ENCODE assay signal across 8 cellular contexts in genomic region chr2:3536682-3537632, GRCh38. TPM values are rescaled to one million over a fixed set of nuclear protein-coding genes. Genes with fewer than 3 reads are reported as not detected.
DNase-seq lines count a peak whose midpoint lies in the region; ATAC-seq and TF ChIP-seq lines count a peak whose summit lies in the region.

No MANE protein-coding gene starts in this region.

- H3K27ac ChIP-seq in BLaER1 treated with 17β-estradiol and CSF1 and Interleukin-3, amounts not matched to agents 10 nM and 100 nM = peak overlapping the region; percentile 49 to 85 (median 74); a peak in 21 of 22 replicates
- H3K27ac ChIP-seq in H9 (ENCODE audit: insufficient read length, low read depth, low read length) (no peak overlapping the region), muscle layer of colon (ENCODE audit: low read depth, low read length) (peak overlapping the region; percentile 95)

- H3K79me1 ChIP-seq in H9 (ENCODE audit: insufficient read depth, low read depth, low read length, poor library complexity, severe bottlenecking) = no peaks in the 10 kb centered on the region

- ATAC-seq in effector memory CD8-positive, alpha-beta T cell (replicated peaks) = peak; percentile 53
- ATAC-seq in GM21576 (IDR thresholded peaks at IDR 0.05; ENCODE audit: unreplicated experiment) = no peak

- H3K23ac ChIP-seq in H9 (ENCODE audit: insufficient read length, low read depth, low read length) = no peak overlapping the region

- peak; percentile 66 for TF ChIP-seq CTCF in H9 (conservative IDR thresholded peaks at IDR 0.05)

- no peak overlapping the region for H3T11ph ChIP-seq in H9 (ENCODE audit: low read length)

- H2BK5ac ChIP-seq in H9 (ENCODE audit: insufficient read length, low read length) = no peak overlapping the region

- H2AFZ ChIP-seq in H9 (ENCODE audit: low read length) = no peak overlapping the region

- DNase-seq in H9 (peak; percentile 77), SHP77 (lab: John Stamatoyannopoulos, UW) (peak; percentile 31 to 51), NCI-H446 (lab: John Stamatoyannopoulos, UW) (no peak), mesenteric fat pad (ENCODE audit: low spot score) (no peak)
- no peak for DNase-seq in effector memory CD8-positive, alpha-beta T cell

- no peak overlapping the region for H2AK5ac ChIP-seq in H9 (ENCODE audit: insufficient read length, low read length)

- no peak overlapping the region for H2BK120ac ChIP-seq in H9 (ENCODE audit: low read depth, low read length, poor library complexity, severe bottlenecking)

- no peak overlapping the region for H3K14ac ChIP-seq in H9 (ENCODE audit: insufficient read depth, low read length)

- H3K4me3 ChIP-seq in BLaER1 treated with 17β-estradiol and CSF1 and Interleukin-3, amounts not matched to agents 10 nM and 100 nM = peak overlapping the region; percentile 38 to 71 (median 59)
- H3K4me3 ChIP-seq in muscle layer of colon (ENCODE audit: low read depth in 1 of 2, low read length in 2 of 2) = peak overlapping the region; percentile 21 to 57

- no peak overlapping the region for H3K4ac ChIP-seq in H9 (ENCODE audit: low read depth, low read length)

- peaks cover 7 to 17% (median 13%) of the 10 kb centered on the region in 11 experiments; a peak in 20 of 22 replicates for H3K9me3 ChIP-seq in BLaER1 treated with 17β-estradiol and CSF1 and Interleukin-3, amounts not matched to agents 10 nM and 100 nM (replicated peaks in 1 of 11)
- no peaks in the 10 kb centered on the region for H3K9me3 ChIP-seq in H9 (ENCODE audit: control insufficient read depth, low read depth, low read length)
- H3K9me3 ChIP-seq in muscle layer of colon (ENCODE audit: low read length) = no peaks in the 10 kb centered on the region

- H3K27ac Mint-ChIP-seq in H9 = peak overlapping the region; percentile 12 to 75 (median 63); a peak in 5 of 7 replicates
- peak overlapping the region in 1 of 2 donors; percentile 76 for H3K27ac Mint-ChIP-seq in effector memory CD8-positive, alpha-beta T cell

- H3K18ac ChIP-seq in H9 (ENCODE audit: insufficient read length, low read depth, low read length) = no peak overlapping the region

- H2BK20ac ChIP-seq in H9 (ENCODE audit: low read depth, low read length, poor library complexity, severe bottlenecking) = no peak overlapping the region

- peaks cover 6 to 23% (median 21%) of the 10 kb centered on the region in 3 experiments; a peak in 6 of 7 replicates for H3K36me3 Mint-ChIP-seq in H9 (ENCODE audit: insufficient read depth in 1 of 3, low read depth in 3 of 3)
- peaks cover 28% of the 10 kb centered on the region for H3K36me3 Mint-ChIP-seq in effector memory CD8-positive, alpha-beta T cell (ENCODE audit: insufficient read depth)

- peaks cover 34 to 62% (median 43%) of the 10 kb centered on the region in 11 experiments for H3K36me3 ChIP-seq in BLaER1 treated with 17β-estradiol and CSF1 and Interleukin-3, amounts not matched to agents 10 nM and 100 nM
- H3K36me3 ChIP-seq in muscle layer of colon (ENCODE audit: insufficient read depth, low read length) = peaks cover 23% of the 10 kb centered on the region

- no peak overlapping the region for H2BK15ac ChIP-seq in H9 (ENCODE audit: low read depth, low read length)

- H3K4me1 Mint-ChIP-seq in H9 = peaks cover 12 to 19% of the 10 kb centered on the region in 2 experiments
- peaks cover 0 to 4% of the 10 kb centered on the region in 2 donors for H3K4me1 Mint-ChIP-seq in effector memory CD8-positive, alpha-beta T cell (ENCODE audit: low read depth in 2 of 2)

- no peaks in the 10 kb centered on the region for H3K23me2 ChIP-seq in H9 (ENCODE audit: insufficient read length, low read depth, low read length, poor library complexity, severe bottlenecking)

- no CpG with 5 or more reads among the region's 16 CpGs for WGBS in H9 (ENCODE audit: extremely low coverage, insufficient read length, low lambda C conversion rate)

- H2BK12ac ChIP-seq in H9 (ENCODE audit: insufficient read length, low read depth, low read length) = no peak overlapping the region

- no peaks in the 10 kb centered on the region for H3K79me2 ChIP-seq in H9 (ENCODE audit: insufficient read depth, low read length)

- peak overlapping the region; percentile 61 to 81 (median 76) for H3K9ac ChIP-seq in BLaER1 treated with 17β-estradiol and CSF1 and Interleukin-3, amounts not matched to agents 10 nM and 100 nM
- H3K9ac ChIP-seq in H9 (ENCODE audit: extremely low read depth, insufficient read length, low read length) (no peak overlapping the region), muscle layer of colon (ENCODE audit: low read length) (peak overlapping the region; percentile 69)

- H3K9me3 Mint-ChIP-seq in H9 = no peaks in the 10 kb centered on the region
- no peaks in the 10 kb centered on the region for H3K9me3 Mint-ChIP-seq in effector memory CD8-positive, alpha-beta T cell

- no peak overlapping the region for H4K91ac ChIP-seq in H9 (ENCODE audit: insufficient read length, low read depth, low read length)

- H3K4me3 Mint-ChIP-seq in H9 = peak overlapping the region in 1 of 2 experiments; percentile 24; a peak in 1 of 5 replicates
- H3K4me3 Mint-ChIP-seq in effector memory CD8-positive, alpha-beta T cell = peak overlapping the region; percentile 54 to 76

- no peak overlapping the region for H3K56ac ChIP-seq in H9 (ENCODE audit: insufficient read length, low read depth, low read length)

- H3K27me3 ChIP-seq in BLaER1 treated with 17β-estradiol and CSF1 and Interleukin-3, amounts not matched to agents 10 nM and 100 nM = no peaks in the 10 kb centered on the region
- no peaks in the 10 kb centered on the region for H3K27me3 ChIP-seq in H9 (ENCODE audit: insufficient read depth, low read length)
- H3K27me3 ChIP-seq in muscle layer of colon (ENCODE audit: control insufficient read depth in 1 of 2, insufficient read depth in 2 of 2, low read length in 2 of 2) = no peaks in the 10 kb centered on the region

- peaks cover 0 to 20% (median 9%) of the 10 kb centered on the region in 10 experiments; a peak in 14 of 20 replicates for H3K4me1 ChIP-seq in BLaER1 treated with 17β-estradiol and CSF1 and Interleukin-3, amounts not matched to agents 10 nM and 100 nM
- H3K4me1 ChIP-seq in H9 (ENCODE audit: insufficient read depth, low read length) (no peaks in the 10 kb centered on the region; the same call in 1 of the 2 replicates), muscle layer of colon (ENCODE audit: insufficient read depth, low read length) (peaks cover 23% of the 10 kb centered on the region)

- no peaks in the 10 kb centered on the region for H3K27me3 Mint-ChIP-seq in H9 (ENCODE audit: low read depth)
- no peaks in the 10 kb centered on the region for H3K27me3 Mint-ChIP-seq in effector memory CD8-positive, alpha-beta T cell

- H4K20me1 ChIP-seq in BLaER1 treated with 17β-estradiol and CSF1 and Interleukin-3, amounts not matched to agents 10 nM and 100 nM = peaks cover 0 to 17% (median 5%) of the 10 kb centered on the region in 11 experiments; a peak in 10 of 22 replicates
- H4K20me1 ChIP-seq in H9 (ENCODE audit: control insufficient read depth, insufficient read depth, insufficient read length) = no peaks in the 10 kb centered on the region

- peak overlapping the region; percentile 67 to 86 (median 75) for H3K4me2 ChIP-seq in BLaER1 treated with 17β-estradiol and CSF1 and Interleukin-3, amounts not matched to agents 10 nM and 100 nM
- H3K4me2 ChIP-seq in H9 (ENCODE audit: insufficient read depth, insufficient read length, low read length) = no peak overlapping the region

- no peak overlapping the region for H4K5ac ChIP-seq in H9 (ENCODE audit: insufficient read length, low read depth, low read length)

- H4K8ac ChIP-seq in H9 (replicated peaks; ENCODE audit: insufficient read length, low read depth, low read length) = no peak overlapping the region

RNA-seq across cellular contexts. Expression of gene ADI1, which starts 17.6 kb away (rescaled TPM):
- total RNA-seq in H9 (2021) (23.4 and 25.4 TPM in 2 replicates), mesenteric fat pad (63.6 TPM)

RNA-seq across cellular contexts. Expression of gene RNASEH1, which starts 21.2 kb away (rescaled TPM):
- 40.4 and 42.0 TPM in 2 replicates for total RNA-seq in H9 (2021)
- 27.1 TPM for total RNA-seq in mesenteric fat pad

RNA-seq across cellular contexts. Expression of gene RPS7, which starts 38.1 kb away (rescaled TPM):
- 2,120 and 2,130 TPM in 2 replicates for total RNA-seq in H9 (2021)
- 1,225 TPM for total RNA-seq in mesenteric fat pad

RNA-seq across cellular contexts. Expression of gene COLEC11, which starts 58.0 kb away (rescaled TPM):
- 0.39 TPM in 1 of 2 replicates, not detected in the other for total RNA-seq in H9 (2021)
- 5.5 TPM for total RNA-seq in mesenteric fat pad

Comparison
In these comparisons a context has a peak if more than half of its experiments do, and no peak if none do; other contexts are left out.
1. DNase-seq: peak in H9 (single experiment) and SHP77 (2 of 2); none in effector memory CD8-positive, alpha-beta T cell (0 of 3), NCI-H446 (0 of 2) and mesenteric fat pad (single experiment).